In the genomic region with DNA sequence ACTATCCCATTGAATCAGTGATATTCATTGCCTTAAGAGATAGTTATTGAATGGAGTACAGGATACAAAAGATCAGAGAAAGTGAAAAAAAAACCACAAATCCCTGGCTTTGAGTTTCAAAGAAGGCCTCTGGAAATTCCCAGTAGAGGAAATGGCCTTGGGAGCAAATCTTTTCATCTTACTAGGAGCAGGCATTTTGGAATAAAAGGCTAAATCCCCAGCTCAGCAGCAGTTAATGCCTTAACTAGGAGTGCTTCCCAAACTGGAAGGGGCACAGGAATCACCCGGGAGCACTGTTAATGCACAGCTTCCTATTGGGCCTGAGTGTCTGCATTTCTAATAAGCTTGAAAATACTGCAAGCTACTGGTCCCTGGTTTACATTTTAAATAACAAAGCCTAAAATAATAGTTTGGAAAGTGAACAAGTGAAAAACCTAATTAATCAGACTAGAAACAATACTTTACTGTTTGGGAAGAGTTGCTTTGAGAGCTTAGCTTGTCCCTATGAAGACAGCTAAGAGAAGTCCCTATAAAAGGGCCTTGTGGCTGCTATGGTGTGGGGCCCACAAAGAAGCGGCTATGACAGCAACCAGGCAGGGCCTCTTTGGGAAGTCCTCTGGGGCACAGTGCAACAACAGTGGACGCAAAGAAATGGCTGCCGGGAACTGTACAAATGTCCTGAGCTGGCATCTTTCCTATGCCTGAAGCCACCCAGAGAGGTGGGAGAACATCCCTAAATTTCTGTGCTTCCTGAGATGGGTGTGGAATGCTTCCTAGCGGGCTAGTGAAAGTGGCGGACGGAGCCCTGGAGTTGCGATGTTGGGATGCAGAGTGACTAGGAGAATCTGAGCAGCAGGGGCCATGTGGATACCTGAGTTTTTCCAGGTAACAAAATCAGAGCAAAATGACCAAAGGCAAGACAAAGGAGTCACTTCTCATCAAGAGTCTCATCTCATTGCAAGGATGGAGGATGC, we compare ENCODE assay signal across 16 cellular contexts.
"Had no signal": no experiment of that assay in that cellular context is flagged by ENCODE, and none has a peak within 500 bp of the region (broad histone marks: within the 10 kb centered on the region; RNA-seq: fewer than 3 reads in every experiment).

No MANE protein-coding gene starts in this region.

- H3K36me3 Mint-ChIP-seq: activated CD4-positive, alpha-beta memory T cell treated with anti-CD3 and anti-CD28 coated beads for 36 hours; activated naive CD4-positive, alpha-beta T cell treated with anti-CD3 and anti-CD28 coated beads, Interleukin-2, amount 50 U/mL, for 72 hours had no signal

- DNase-seq: activated CD4-positive, alpha-beta memory T cell treated with anti-CD3 and anti-CD28 coated beads for 36 hours; activated CD4-positive, alpha-beta T cell treated with anti-CD3 and anti-CD28 coated beads for 36 hours; activated gamma-delta T cell treated with Interleukin-2 at 50 U/mL for 16 hours; activated T-cell treated with anti-CD3 and anti-CD28 coated beads for 4 hours; adrenal gland; cerebellar nuclear complex; cortex of kidney; effector CD8-positive, alpha-beta T cell; esophagus squamous epithelium; midbrain; stimulated activated naive CD4-positive, alpha-beta T cell; upper lobe of right lung had no signal

- H3K27ac Mint-ChIP-seq: activated CD4-positive, alpha-beta memory T cell treated with anti-CD3 and anti-CD28 coated beads for 36 hours; activated CD4-positive, alpha-beta T cell treated with anti-CD3 and anti-CD28 coated beads for 36 hours; activated naive CD4-positive, alpha-beta T cell treated with anti-CD3 and anti-CD28 coated beads, Interleukin-2, amount 50 U/mL, for 72 hours; activated T-helper 1 cell treated with anti-CD3 and anti-CD28 coated beads, Interleukin-12 subunit alpha, Interleukin-12 subunit beta, Interleukin-2, Interleukin-4 antibody, amounts not matched to agents 30 ng/mL and 10 ng/mL and 1 ng/mL, durations not matched to agents 14 hours and 24 hours and 36 hours had no signal

- H3K9me3 Mint-ChIP-seq: activated T-helper 1 cell treated with anti-CD3 and anti-CD28 coated beads, Interleukin-12 subunit alpha, Interleukin-12 subunit beta, Interleukin-2, Interleukin-4 antibody, amounts not matched to agents 30 ng/mL and 10 ng/mL and 1 ng/mL, durations not matched to agents 14 hours and 24 hours and 36 hours had no signal

- H3K27me3 Mint-ChIP-seq: activated CD4-positive, alpha-beta memory T cell treated with anti-CD3 and anti-CD28 coated beads for 36 hours; activated CD4-positive, alpha-beta T cell treated with anti-CD3 and anti-CD28 coated beads for 36 hours had no signal

- ATAC-seq: activated CD4-positive, alpha-beta T cell treated with anti-CD3 and anti-CD28 coated beads for 36 hours; activated naive CD4-positive, alpha-beta T cell treated with anti-CD3 and anti-CD28 coated beads, Interleukin-2, amount 50 U/mL, for 72 hours; sciatic nerve; upper lobe of right lung had no signal

- H3K36me3 ChIP-seq: adrenal gland, esophagus squamous epithelium, prostate gland, upper lobe of right lung had no signal

- H3K4me1 ChIP-seq: adrenal gland, esophagus squamous epithelium, prostate gland, upper lobe of right lung had no signal

- H3K4me1 Mint-ChIP-seq: activated CD4-positive, alpha-beta T cell treated with anti-CD3 and anti-CD28 coated beads for 36 hours had no signal

- H3K4me3 Mint-ChIP-seq: activated CD4-positive, alpha-beta memory T cell treated with anti-CD3 and anti-CD28 coated beads for 36 hours; activated CD4-positive, alpha-beta T cell treated with anti-CD3 and anti-CD28 coated beads for 36 hours; activated T-helper 1 cell treated with anti-CD3 and anti-CD28 coated beads, Interleukin-12 subunit alpha, Interleukin-12 subunit beta, Interleukin-2, Interleukin-4 antibody, amounts not matched to agents 30 ng/mL and 10 ng/mL and 1 ng/mL, durations not matched to agents 14 hours and 24 hours and 36 hours had no signal

- H3K27me3 ChIP-seq: adrenal gland, esophagus squamous epithelium, upper lobe of right lung had no signal

- H3K4me3 ChIP-seq: adrenal gland, esophagus squamous epithelium, prostate gland, upper lobe of right lung had no signal

- H3K27ac ChIP-seq: adrenal gland, esophagus squamous epithelium, prostate gland, upper lobe of right lung had no signal

- H3K9me3 ChIP-seq: adrenal gland, esophagus squamous epithelium, prostate gland, upper lobe of right lung had no signal
